ENCODE assay signal across 7 cellular contexts in genomic region chr3:50365080-50365841, GRCh38. TPM values are rescaled to one million over a fixed set of nuclear protein-coding genes. Genes with fewer than 3 reads are reported as not detected.
DNase-seq lines count a peak whose midpoint lies in the region; ATAC-seq lines count a peak whose summit lies in the region.

No MANE protein-coding gene starts in this region.

- WGBS in esophagus, 2 donors, result 4 to 5% methylated on average over 45 to 53 of the region's 53 CpGs

- H3K27me3 ChIP-seq in esophagus (ENCODE audit: control insufficient read depth in 1 of 2, insufficient read depth in 2 of 2, low read length in 2 of 2) (no peaks in the 10 kb centered on the region), muscle layer of duodenum (ENCODE audit: low read depth, low read length) (no peaks in the 10 kb centered on the region)

- H3K4me3 ChIP-seq in esophagus (ENCODE audit: low read depth in 1 of 2, low read length in 2 of 2) (peak overlapping the region; percentile 57 to 60), muscle layer of duodenum (ENCODE audit: low read depth in 1 of 2, low read length in 2 of 2) (peak overlapping the region; percentile 54 to 64)

- peak; percentile 61 for DNase-seq in NCI-H774 (lab: John Stamatoyannopoulos, UW)
- peak; percentile 91 for DNase-seq in activated T-cell treated with anti-CD3 and anti-CD28 coated beads for 24 hours (ENCODE audit: low read depth)
- peak; percentile 89 to 90 for DNase-seq in stimulated activated CD8-positive, alpha-beta memory T cell treated with anti-CD3 and anti-CD28 coated beads, Interleukin-7, amount 100 ng/mL, for 4 hours (ENCODE audit: low read depth in 2 of 2)

- H3K4me1 ChIP-seq in esophagus (ENCODE audit: control insufficient read depth in 2 of 2, insufficient read depth in 2 of 2, low read length in 1 of 2), result peaks cover 9 to 16% of the 10 kb centered on the region in 2 donors
- H3K4me1 ChIP-seq in muscle layer of duodenum (ENCODE audit: control insufficient read depth in 1 of 2, insufficient read depth in 2 of 2, low read length in 2 of 2), result peaks cover 0 to 5% of the 10 kb centered on the region in 2 donors

- no peaks in the 10 kb centered on the region for H3K36me3 ChIP-seq in esophagus (ENCODE audit: control insufficient read depth in 2 of 2, insufficient read depth in 2 of 2, low read length in 1 of 2)
- H3K36me3 ChIP-seq in muscle layer of duodenum (ENCODE audit: control insufficient read depth in 1 of 2, insufficient read depth in 2 of 2, low read length in 2 of 2), result no peaks in the 10 kb centered on the region

- H3K9me3 ChIP-seq in esophagus (ENCODE audit: control insufficient read depth in 2 of 2, insufficient read depth in 1 of 2, low read depth in 1 of 2, low read length in 1 of 2), result no peaks in the 10 kb centered on the region
- no peaks in the 10 kb centered on the region for H3K9me3 ChIP-seq in muscle layer of duodenum (ENCODE audit: control insufficient read depth in 1 of 2, low read length in 2 of 2)

- ATAC-seq in GM18868 (IDR thresholded peaks at IDR 0.05; ENCODE audit: unreplicated experiment), result peak; percentile 88
- ATAC-seq in HG02973 (IDR thresholded peaks at IDR 0.05; ENCODE audit: unreplicated experiment), result peak; percentile 75

- H3K27ac ChIP-seq in esophagus (ENCODE audit: low read depth in 2 of 2, low read length in 1 of 2), result peak overlapping the region; percentile 53 to 83
- H3K27ac ChIP-seq in muscle layer of duodenum (ENCODE audit: low read length), result peak overlapping the region; percentile 31

RNA-seq across cellular contexts. Expression of gene TMEM115, which starts 5.9 kb away (rescaled TPM):
- 10 to 100 TPM; 16.2 to 23.0 TPM for polyA plus RNA-seq in esophagus

RNA-seq across cellular contexts. Expression of gene CYB561D2, which starts 14.6 kb away (rescaled TPM):
- 10 to 100 TPM; 12.8 to 21.8 TPM for polyA plus RNA-seq in esophagus

RNA-seq across cellular contexts. Expression of gene NPRL2, which starts 14.7 kb away (rescaled TPM):
- 10 to 100 TPM; 14.9 to 16.4 TPM for polyA plus RNA-seq in esophagus

RNA-seq across cellular contexts. Expression of gene ZMYND10, which starts 19.7 kb away (rescaled TPM):
- under 1 TPM; 0.29 to 0.35 TPM for polyA plus RNA-seq in esophagus

RNA-seq across cellular contexts. Expression of gene RASSF1, which starts 24.6 kb away (rescaled TPM):
- polyA plus RNA-seq in esophagus, result 10 to 100 TPM; 15.0 to 20.3 TPM

Comparison
In these comparisons a context has a peak if more than half of its experiments do, and no peak if none do; other contexts are left out.
1. Peak in every context shown above with its lines: DNase-seq, ATAC-seq, H3K4me3 ChIP-seq and H3K27ac ChIP-seq.